Comparison of ENCODE assay signal across 13 cellular contexts in the genomic region with DNA sequence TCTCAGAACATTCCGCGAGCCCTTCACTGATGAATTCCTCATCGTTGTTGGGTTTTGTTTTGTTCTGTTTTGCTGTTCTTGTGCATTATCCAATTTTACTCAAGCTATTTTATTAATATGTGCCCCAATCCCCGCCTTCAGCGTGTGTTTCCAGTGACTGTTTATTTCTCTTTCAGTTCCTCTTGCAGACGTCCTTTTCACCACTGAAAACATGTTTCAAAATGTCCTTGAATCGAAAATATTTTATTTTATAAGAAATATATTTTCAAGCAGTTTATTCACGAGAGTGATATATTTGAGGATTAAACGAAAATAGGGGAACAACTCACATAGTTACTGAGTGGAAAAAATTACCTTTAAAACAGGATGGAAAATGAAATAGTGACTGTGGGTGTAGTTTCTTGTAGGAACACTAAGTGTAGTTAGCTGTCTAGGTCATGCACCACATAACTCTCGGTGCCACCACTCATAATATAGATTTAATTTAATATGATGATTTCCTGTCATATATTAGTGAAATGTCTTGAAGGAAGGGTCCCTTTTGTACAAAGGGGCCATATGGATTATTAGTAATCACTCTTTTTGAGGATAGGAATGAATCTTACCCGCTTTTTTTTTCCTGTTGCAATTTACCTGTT. TPM values are rescaled to one million over a fixed set of nuclear protein-coding genes. Genes with fewer than 3 reads are reported as not detected.
DNase-seq lines count a peak whose midpoint lies in the region; ATAC-seq and TF ChIP-seq lines count a peak whose summit lies in the region.
"Had no signal": no experiment of that assay in that cellular context is flagged by ENCODE, and none has a peak within 500 bp of the region (broad histone marks: within the 10 kb centered on the region; RNA-seq: fewer than 3 reads in every experiment).

No MANE protein-coding gene starts in this region.

- H3K36me3 ChIP-seq in left ventricle myocardium inferior (no peaks in the 10 kb centered on the region), vagina (no peaks in the 10 kb centered on the region)

- no peaks in the 10 kb centered on the region for H3K4me1 Mint-ChIP-seq in effector memory CD8-positive, alpha-beta T cell (ENCODE audit: low read depth in 2 of 2)
- H3K4me1 Mint-ChIP-seq: nephron had no signal

- H3K4me3 ChIP-seq in left ventricle myocardium inferior (peak overlapping the region; percentile 39), vagina (no peak overlapping the region)
- H3K4me3 ChIP-seq: A549 had no signal

- no peak for TF ChIP-seq CTCF in left ventricle myocardium inferior (IDR thresholded peaks at IDR 0.05; ENCODE audit: borderline replicate concordance)
- no peak for TF ChIP-seq CTCF in vagina (IDR thresholded peaks at IDR 0.05)

- H3K27ac Mint-ChIP-seq in effector memory CD8-positive, alpha-beta T cell = no peak overlapping the region
- H3K27ac Mint-ChIP-seq: activated naive CD4-positive, alpha-beta T cell treated with anti-CD3 and anti-CD28 coated beads, Interleukin-2, amount 50 U/mL, for 72 hours; T-helper 17 cell had no signal

- DNase-seq in left ventricle myocardium inferior = no peak
- DNase-seq in cardiac septum (ENCODE audit: low spot score) = no peak
- peak; percentile 14 for DNase-seq in NOMO-1 treated with dmso at 0.1 percent for 144 hours (lab: John Stamatoyannopoulos, UW; ENCODE audit: unreplicated experiment)
- DNase-seq in vagina (ENCODE audit: extremely low spot score in 2 of 2) = no peak
- no peak for DNase-seq in effector memory CD8-positive, alpha-beta T cell
- no peak for DNase-seq in kidney glomerular epithelial cell (lab: John Stamatoyannopoulos, UW)
- DNase-seq in head of caudate nucleus = no peak
- DNase-seq: NCI-H1105 treated with DMSO at 0.1 percent for 48 hours, T-helper 17 cell had no signal

- H3K36me3 Mint-ChIP-seq in effector memory CD8-positive, alpha-beta T cell (ENCODE audit: insufficient read depth) = no peaks in the 10 kb centered on the region
- H3K36me3 Mint-ChIP-seq: activated naive CD4-positive, alpha-beta T cell treated with anti-CD3 and anti-CD28 coated beads, Interleukin-2, amount 50 U/mL, for 72 hours had no signal

- H3K27me3 ChIP-seq in left ventricle myocardium inferior (ENCODE audit: low read depth) (no peaks in the 10 kb centered on the region), vagina (no peaks in the 10 kb centered on the region)

- H3K9me3 ChIP-seq in left ventricle myocardium inferior (replicated peaks) (no peaks in the 10 kb centered on the region), vagina (no peaks in the 10 kb centered on the region)
- H3K9me3 ChIP-seq: A549 had no signal

- intact Hi-C loops in left ventricle myocardium inferior (cut with micrococcal nuclease) = no loop called here
- intact Hi-C loops in cardiac septum (cut with DNase I) = no loop called here
- intact Hi-C loops in vagina (cut with DNase I) = no loop called here
- intact Hi-C loops in head of caudate nucleus (cut with DNase I) = no loop called here

- no peak for TF ChIP-seq POLR2A in vagina (IDR thresholded peaks at IDR 0.05)

- H3K27ac ChIP-seq in left ventricle myocardium inferior (replicated peaks) (peak overlapping the region; percentile 69), vagina (peak overlapping the region; percentile 9)
- H3K27ac ChIP-seq: A549 had no signal

- H3K4me1 ChIP-seq in left ventricle myocardium inferior = peaks cover 10% of the 10 kb centered on the region
- no peaks in the 10 kb centered on the region for H3K4me1 ChIP-seq in vagina
- H3K4me1 ChIP-seq: A549 had no signal

- no peaks in the 10 kb centered on the region for H3K9me3 Mint-ChIP-seq in effector memory CD8-positive, alpha-beta T cell
- H3K9me3 Mint-ChIP-seq: activated naive CD4-positive, alpha-beta T cell treated with anti-CD3 and anti-CD28 coated beads, Interleukin-2, amount 50 U/mL, for 72 hours; nephron had no signal

- no peak overlapping the region for H3K4me3 Mint-ChIP-seq in effector memory CD8-positive, alpha-beta T cell
- H3K4me3 Mint-ChIP-seq: nephron, T-helper 17 cell had no signal

- H3K27me3 Mint-ChIP-seq in effector memory CD8-positive, alpha-beta T cell = no peaks in the 10 kb centered on the region

- ATAC-seq in HG02938 (IDR thresholded peaks at IDR 0.05; ENCODE audit: unreplicated experiment) = peak; percentile 92
- ATAC-seq in effector memory CD8-positive, alpha-beta T cell (replicated peaks) = no peak
- ATAC-seq: A549; activated naive CD4-positive, alpha-beta T cell treated with anti-CD3 and anti-CD28 coated beads, Interleukin-2, amount 50 U/mL, for 72 hours had no signal

RNA-seq across cellular contexts. Expression of a gene that starts 45.3 kb away (rescaled TPM):
- total RNA-seq in left ventricle myocardium inferior (87.9 TPM), cardiac septum (88.8 TPM), vagina (69.5 TPM)
